1 cellular context compared by ENCODE assay signal in the genomic region with DNA sequence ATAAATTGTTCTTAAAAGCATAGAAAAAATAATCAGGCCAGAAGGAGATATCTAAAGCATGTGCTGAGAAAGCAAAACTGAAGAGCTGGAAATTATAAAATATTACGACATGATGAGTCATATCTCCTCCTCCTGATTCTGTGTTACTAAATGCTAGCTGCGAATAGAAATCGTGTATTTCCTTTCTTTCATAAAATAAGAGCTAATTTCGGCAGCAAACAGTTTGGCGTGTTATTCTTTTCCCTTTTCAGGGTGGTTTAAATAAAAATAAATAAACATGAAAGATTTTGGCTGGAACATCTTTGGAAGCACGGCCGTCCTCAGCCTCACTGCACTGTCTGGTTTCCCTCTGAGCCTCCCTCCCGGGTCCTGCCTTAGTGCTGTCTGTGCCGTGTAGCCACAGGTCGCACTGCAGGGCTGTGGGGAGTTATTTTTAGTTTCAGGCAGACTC.
TF ChIP-seq lines count a peak whose summit lies in the region.

No MANE protein-coding gene starts in this region.

TF ChIP-seq in GM12878, 131 proteins besides CTCF, POLR2A, EP300 and RAD21 (continued from another document):
- TF ChIP-seq, protein P1, sequence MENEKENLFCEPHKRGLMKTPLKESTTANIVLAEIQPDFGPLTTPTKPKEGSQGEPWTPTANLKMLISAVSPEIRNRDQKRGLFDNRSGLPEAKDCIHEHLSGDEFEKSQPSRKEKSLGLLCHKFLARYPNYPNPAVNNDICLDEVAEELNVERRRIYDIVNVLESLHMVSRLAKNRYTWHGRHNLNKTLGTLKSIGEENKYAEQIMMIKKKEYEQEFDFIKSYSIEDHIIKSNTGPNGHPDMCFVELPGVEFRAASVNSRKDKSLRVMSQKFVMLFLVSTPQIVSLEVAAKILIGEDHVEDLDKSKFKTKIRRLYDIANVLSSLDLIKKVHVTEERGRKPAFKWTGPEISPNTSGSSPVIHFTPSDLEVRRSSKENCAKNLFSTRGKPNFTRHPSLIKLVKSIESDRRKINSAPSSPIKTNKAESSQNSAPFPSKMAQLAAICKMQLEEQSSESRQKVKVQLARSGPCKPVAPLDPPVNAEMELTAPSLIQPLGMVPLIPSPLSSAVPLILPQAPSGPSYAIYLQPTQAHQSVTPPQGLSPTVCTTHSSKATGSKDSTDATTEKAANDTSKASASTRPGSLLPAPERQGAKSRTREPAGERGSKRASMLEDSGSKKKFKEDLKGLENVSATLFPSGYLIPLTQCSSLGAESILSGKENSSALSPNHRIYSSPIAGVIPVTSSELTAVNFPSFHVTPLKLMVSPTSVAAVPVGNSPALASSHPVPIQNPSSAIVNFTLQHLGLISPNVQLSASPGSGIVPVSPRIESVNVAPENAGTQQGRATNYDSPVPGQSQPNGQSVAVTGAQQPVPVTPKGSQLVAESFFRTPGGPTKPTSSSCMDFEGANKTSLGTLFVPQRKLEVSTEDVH (IDR thresholded peaks at IDR 0.05; ENCODE audit: low read depth, partially characterized antibody) = no peak
- TF ChIP-seq JUND (IDR thresholded peaks at IDR 0.05; ENCODE audit: low read depth, low read length) = no peak
- TF ChIP-seq MYC (IDR thresholded peaks at IDR 0.05; ENCODE audit: insufficient read depth, insufficient read length, insufficient replicate concordance, low read length, severe bottlenecking) = no peak
- TF ChIP-seq SIN3A (IDR thresholded peaks at IDR 0.05; ENCODE audit: low read depth, low read length) = no peak
- TF ChIP-seq, protein P2, sequence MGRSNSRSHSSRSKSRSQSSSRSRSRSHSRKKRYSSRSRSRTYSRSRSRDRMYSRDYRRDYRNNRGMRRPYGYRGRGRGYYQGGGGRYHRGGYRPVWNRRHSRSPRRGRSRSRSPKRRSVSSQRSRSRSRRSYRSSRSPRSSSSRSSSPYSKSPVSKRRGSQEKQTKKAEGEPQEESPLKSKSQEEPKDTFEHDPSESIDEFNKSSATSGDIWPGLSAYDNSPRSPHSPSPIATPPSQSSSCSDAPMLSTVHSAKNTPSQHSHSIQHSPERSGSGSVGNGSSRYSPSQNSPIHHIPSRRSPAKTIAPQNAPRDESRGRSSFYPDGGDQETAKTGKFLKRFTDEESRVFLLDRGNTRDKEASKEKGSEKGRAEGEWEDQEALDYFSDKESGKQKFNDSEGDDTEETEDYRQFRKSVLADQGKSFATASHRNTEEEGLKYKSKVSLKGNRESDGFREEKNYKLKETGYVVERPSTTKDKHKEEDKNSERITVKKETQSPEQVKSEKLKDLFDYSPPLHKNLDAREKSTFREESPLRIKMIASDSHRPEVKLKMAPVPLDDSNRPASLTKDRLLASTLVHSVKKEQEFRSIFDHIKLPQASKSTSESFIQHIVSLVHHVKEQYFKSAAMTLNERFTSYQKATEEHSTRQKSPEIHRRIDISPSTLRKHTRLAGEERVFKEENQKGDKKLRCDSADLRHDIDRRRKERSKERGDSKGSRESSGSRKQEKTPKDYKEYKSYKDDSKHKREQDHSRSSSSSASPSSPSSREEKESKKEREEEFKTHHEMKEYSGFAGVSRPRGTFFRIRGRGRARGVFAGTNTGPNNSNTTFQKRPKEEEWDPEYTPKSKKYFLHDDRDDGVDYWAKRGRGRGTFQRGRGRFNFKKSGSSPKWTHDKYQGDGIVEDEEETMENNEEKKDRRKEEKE (IDR thresholded peaks at IDR 0.05) = no peak
- TF ChIP-seq, protein P3, sequence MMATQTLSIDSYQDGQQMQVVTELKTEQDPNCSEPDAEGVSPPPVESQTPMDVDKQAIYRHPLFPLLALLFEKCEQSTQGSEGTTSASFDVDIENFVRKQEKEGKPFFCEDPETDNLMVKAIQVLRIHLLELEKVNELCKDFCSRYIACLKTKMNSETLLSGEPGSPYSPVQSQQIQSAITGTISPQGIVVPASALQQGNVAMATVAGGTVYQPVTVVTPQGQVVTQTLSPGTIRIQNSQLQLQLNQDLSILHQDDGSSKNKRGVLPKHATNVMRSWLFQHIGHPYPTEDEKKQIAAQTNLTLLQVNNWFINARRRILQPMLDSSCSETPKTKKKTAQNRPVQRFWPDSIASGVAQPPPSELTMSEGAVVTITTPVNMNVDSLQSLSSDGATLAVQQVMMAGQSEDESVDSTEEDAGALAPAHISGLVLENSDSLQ (IDR thresholded peaks at IDR 0.05) = no peak
- peak; percentile 51 for TF ChIP-seq EED (IDR thresholded peaks at IDR 0.05; ENCODE audit: low read depth)
- 0 out of 2 replicates have a peak, but pooled peaks have one; percentile 37 for TF ChIP-seq TARDBP (IDR thresholded peaks at IDR 0.05; ENCODE audit: borderline replicate concordance)
- peak; percentile 19; the same call in 1 of the 2 replicates for TF ChIP-seq CREB1 (IDR thresholded peaks at IDR 0.05; ENCODE audit: low read depth)
- TF ChIP-seq SMAD1 (IDR thresholded peaks at IDR 0.05; ENCODE audit: low read depth, partially characterized antibody) = no peak
- TF ChIP-seq HDAC6 (IDR thresholded peaks at IDR 0.05; ENCODE audit: unreplicated experiment) = no peak
- no peak for TF ChIP-seq TBL1XR1 (IDR thresholded peaks at IDR 0.05; ENCODE audit: low read depth, low read length)
- TF ChIP-seq JUNB (IDR thresholded peaks at IDR 0.05) = peak; percentile 75
- TF ChIP-seq FOS (IDR thresholded peaks at IDR 0.05; ENCODE audit: borderline replicate concordance, extremely low read depth, insufficient read length) = no peak
- TF ChIP-seq, protein P4, sequence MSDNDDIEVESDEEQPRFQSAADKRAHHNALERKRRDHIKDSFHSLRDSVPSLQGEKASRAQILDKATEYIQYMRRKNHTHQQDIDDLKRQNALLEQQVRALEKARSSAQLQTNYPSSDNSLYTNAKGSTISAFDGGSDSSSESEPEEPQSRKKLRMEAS (IDR thresholded peaks at IDR 0.05; ENCODE audit: low read depth, low read length) = no peak
- TF ChIP-seq, protein P5, sequence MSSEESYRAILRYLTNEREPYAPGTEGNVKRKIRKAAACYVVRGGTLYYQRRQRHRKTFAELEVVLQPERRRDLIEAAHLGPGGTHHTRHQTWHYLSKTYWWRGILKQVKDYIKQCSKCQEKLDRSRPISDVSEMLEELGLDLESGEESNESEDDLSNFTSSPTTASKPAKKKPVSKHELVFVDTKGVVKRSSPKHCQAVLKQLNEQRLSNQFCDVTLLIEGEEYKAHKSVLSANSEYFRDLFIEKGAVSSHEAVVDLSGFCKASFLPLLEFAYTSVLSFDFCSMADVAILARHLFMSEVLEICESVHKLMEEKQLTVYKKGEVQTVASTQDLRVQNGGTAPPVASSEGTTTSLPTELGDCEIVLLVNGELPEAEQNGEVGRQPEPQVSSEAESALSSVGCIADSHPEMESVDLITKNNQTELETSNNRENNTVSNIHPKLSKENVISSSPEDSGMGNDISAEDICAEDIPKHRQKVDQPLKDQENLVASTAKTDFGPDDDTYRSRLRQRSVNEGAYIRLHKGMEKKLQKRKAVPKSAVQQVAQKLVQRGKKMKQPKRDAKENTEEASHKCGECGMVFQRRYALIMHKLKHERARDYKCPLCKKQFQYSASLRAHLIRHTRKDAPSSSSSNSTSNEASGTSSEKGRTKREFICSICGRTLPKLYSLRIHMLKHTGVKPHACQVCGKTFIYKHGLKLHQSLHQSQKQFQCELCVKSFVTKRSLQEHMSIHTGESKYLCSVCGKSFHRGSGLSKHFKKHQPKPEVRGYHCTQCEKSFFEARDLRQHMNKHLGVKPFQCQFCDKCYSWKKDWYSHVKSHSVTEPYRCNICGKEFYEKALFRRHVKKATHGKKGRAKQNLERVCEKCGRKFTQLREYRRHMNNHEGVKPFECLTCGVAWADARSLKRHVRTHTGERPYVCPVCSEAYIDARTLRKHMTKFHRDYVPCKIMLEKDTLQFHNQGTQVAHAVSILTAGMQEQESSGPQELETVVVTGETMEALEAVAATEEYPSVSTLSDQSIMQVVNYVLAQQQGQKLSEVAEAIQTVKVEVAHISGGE (CRISPR knock-in tag; IDR thresholded peaks at IDR 0.05) = no peak
- no peak for TF ChIP-seq MEF2A (IDR thresholded peaks at IDR 0.05; ENCODE audit: insufficient read depth, low read depth, low read length)
- TF ChIP-seq RUNX3 (IDR thresholded peaks at IDR 0.05; ENCODE audit: low read length) = peak; percentile 55; the same call in 1 of the 2 replicates
- TF ChIP-seq, protein P6, sequence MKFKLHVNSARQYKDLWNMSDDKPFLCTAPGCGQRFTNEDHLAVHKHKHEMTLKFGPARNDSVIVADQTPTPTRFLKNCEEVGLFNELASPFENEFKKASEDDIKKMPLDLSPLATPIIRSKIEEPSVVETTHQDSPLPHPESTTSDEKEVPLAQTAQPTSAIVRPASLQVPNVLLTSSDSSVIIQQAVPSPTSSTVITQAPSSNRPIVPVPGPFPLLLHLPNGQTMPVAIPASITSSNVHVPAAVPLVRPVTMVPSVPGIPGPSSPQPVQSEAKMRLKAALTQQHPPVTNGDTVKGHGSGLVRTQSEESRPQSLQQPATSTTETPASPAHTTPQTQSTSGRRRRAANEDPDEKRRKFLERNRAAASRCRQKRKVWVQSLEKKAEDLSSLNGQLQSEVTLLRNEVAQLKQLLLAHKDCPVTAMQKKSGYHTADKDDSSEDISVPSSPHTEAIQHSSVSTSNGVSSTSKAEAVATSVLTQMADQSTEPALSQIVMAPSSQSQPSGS (IDR thresholded peaks at IDR 0.05; ENCODE audit: low read length) = no peak
- TF ChIP-seq NBN (IDR thresholded peaks at IDR 0.05) = no peak
- TF ChIP-seq ATF7 (IDR thresholded peaks at IDR 0.05; ENCODE audit: low read depth) = 0 out of 2 replicates have a peak, but pooled peaks have one; percentile 31
- TF ChIP-seq HDAC2 (IDR thresholded peaks at IDR 0.05) = no peak
- no peak for TF ChIP-seq KAT2A (conservative IDR thresholded peaks at IDR 0.05; ENCODE audit: control insufficient read depth, low read depth, low read length)
- no peak for TF ChIP-seq ZNF384 (IDR thresholded peaks at IDR 0.05; ENCODE audit: borderline replicate concordance, low read depth, low read length)
- TF ChIP-seq RAD51 (IDR thresholded peaks at IDR 0.05) = no peak
- no peak for TF ChIP-seq TCF7 (IDR thresholded peaks at IDR 0.05; ENCODE audit: borderline replicate concordance)
- TF ChIP-seq, protein P7, sequence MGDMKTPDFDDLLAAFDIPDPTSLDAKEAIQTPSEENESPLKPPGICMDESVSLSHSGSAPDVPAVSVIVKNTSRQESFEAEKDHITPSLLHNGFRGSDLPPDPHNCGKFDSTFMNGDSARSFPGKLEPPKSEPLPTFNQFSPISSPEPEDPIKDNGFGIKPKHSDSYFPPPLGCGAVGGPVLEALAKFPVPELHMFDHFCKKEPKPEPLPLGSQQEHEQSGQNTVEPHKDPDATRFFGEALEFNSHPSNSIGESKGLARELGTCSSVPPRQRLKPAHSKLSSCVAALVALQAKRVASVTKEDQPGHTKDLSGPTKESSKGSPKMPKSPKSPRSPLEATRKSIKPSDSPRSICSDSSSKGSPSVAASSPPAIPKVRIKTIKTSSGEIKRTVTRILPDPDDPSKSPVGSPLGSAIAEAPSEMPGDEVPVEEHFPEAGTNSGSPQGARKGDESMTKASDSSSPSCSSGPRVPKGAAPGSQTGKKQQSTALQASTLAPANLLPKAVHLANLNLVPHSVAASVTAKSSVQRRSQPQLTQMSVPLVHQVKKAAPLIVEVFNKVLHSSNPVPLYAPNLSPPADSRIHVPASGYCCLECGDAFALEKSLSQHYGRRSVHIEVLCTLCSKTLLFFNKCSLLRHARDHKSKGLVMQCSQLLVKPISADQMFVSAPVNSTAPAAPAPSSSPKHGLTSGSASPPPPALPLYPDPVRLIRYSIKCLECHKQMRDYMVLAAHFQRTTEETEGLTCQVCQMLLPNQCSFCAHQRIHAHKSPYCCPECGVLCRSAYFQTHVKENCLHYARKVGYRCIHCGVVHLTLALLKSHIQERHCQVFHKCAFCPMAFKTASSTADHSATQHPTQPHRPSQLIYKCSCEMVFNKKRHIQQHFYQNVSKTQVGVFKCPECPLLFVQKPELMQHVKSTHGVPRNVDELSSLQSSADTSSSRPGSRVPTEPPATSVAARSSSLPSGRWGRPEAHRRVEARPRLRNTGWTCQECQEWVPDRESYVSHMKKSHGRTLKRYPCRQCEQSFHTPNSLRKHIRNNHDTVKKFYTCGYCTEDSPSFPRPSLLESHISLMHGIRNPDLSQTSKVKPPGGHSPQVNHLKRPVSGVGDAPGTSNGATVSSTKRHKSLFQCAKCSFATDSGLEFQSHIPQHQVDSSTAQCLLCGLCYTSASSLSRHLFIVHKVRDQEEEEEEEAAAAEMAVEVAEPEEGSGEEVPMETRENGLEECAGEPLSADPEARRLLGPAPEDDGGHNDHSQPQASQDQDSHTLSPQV (IDR thresholded peaks at IDR 0.05) = no peak
- TF ChIP-seq NFIC (IDR thresholded peaks at IDR 0.05; ENCODE audit: low read depth, low read length) = peak; percentile 33; the same call in 1 of the 2 replicates
